18 cellular contexts compared by ENCODE assay signal in the genomic region with DNA sequence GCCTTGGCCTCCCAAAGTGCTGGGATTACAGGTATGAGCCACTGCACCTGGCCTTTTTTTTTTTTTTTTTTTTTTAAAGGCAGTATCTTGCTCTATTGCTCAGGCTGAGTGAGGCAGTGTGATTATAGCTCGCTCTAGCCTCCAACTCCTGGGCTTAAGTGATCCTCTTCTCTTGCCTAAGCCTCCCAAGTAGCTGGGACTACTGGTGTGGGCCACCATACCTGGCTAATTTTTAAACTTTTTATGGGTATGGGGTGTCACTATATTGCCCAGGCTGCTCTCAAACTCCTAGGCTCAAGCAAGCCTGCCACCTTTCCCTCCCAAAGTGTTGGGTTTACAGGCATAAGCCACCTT.
"Had no signal": no experiment of that assay in that cellular context is flagged by ENCODE, and none has a peak within 500 bp of the region (broad histone marks: within the 10 kb centered on the region; RNA-seq: fewer than 3 reads in every experiment).

No MANE protein-coding gene starts in this region.

- H3K36me3 ChIP-seq: breast epithelium, lower lobe of right lung, ovary, sigmoid colon, tibial artery, uterus had no signal

- H3K27me3 Mint-ChIP-seq: activated B cell treated with CpG ODN at 0.5 μM for 24 hours; activated CD4-positive, alpha-beta T cell treated with anti-CD3 and anti-CD28 coated beads, Interleukin-2, amount 10 ng/mL, durations not matched to agents 24 days and 14 days had no signal

- DNase-seq: activated B cell treated with CpG ODN at 0.5 μM for 24 hours; activated CD4-positive, alpha-beta T cell treated with anti-CD3 and anti-CD28 coated beads, Interleukin-2, amount 10 ng/mL, durations not matched to agents 24 days and 14 days; activated CD8-positive, alpha-beta memory T cell treated with anti-CD3 and anti-CD28 coated beads, Interleukin-2, amount 50 U/mL, for 48 hours; activated naive CD4-positive, alpha-beta T cell; anterior cingulate cortex; cerebellar nuclear complex; effector memory CD4-positive, alpha-beta T cell; foreskin melanocyte; lower lobe of right lung; midbrain; ovary; sigmoid colon; stimulated activated CD4-positive, alpha-beta T cell treated with anti-CD3 and anti-CD28 coated beads, Interleukin-1b, Interleukin-23, amount 100 ng/mL, for 48 hours; tibial artery; uterus had no signal

- H3K4me3 ChIP-seq: breast epithelium, lower lobe of right lung, ovary, sigmoid colon, tibial artery, uterus had no signal

- H3K27ac Mint-ChIP-seq: activated CD4-positive, alpha-beta T cell treated with anti-CD3 and anti-CD28 coated beads, Interleukin-2, amount 10 ng/mL, durations not matched to agents 24 days and 14 days; activated T-helper 1 cell treated with anti-CD3 and anti-CD28 coated beads, Interleukin-12 subunit alpha, Interleukin-12 subunit beta, Interleukin-2, Interleukin-4 antibody, amounts not matched to agents 30 ng/mL and 10 ng/mL and 1 ng/mL, durations not matched to agents 14 hours and 24 hours and 36 hours had no signal

- H3K27ac ChIP-seq: lower lobe of right lung, ovary, sigmoid colon, tibial artery, uterus had no signal

- ATAC-seq: lower lobe of right lung had no signal

- H3K27me3 ChIP-seq: breast epithelium, ovary, sigmoid colon, tibial artery, uterus had no signal

- H3K9me3 Mint-ChIP-seq: activated B cell treated with CpG ODN at 0.5 μM for 24 hours; activated CD4-positive, alpha-beta T cell treated with anti-CD3 and anti-CD28 coated beads, Interleukin-2, amount 10 ng/mL, durations not matched to agents 24 days and 14 days; activated T-helper 1 cell treated with anti-CD3 and anti-CD28 coated beads, Interleukin-12 subunit alpha, Interleukin-12 subunit beta, Interleukin-2, Interleukin-4 antibody, amounts not matched to agents 30 ng/mL and 10 ng/mL and 1 ng/mL, durations not matched to agents 14 hours and 24 hours and 36 hours had no signal

- H3K4me3 Mint-ChIP-seq: activated B cell treated with CpG ODN at 0.5 μM for 24 hours; activated CD4-positive, alpha-beta T cell treated with anti-CD3 and anti-CD28 coated beads, Interleukin-2, amount 10 ng/mL, durations not matched to agents 24 days and 14 days; activated T-helper 1 cell treated with anti-CD3 and anti-CD28 coated beads, Interleukin-12 subunit alpha, Interleukin-12 subunit beta, Interleukin-2, Interleukin-4 antibody, amounts not matched to agents 30 ng/mL and 10 ng/mL and 1 ng/mL, durations not matched to agents 14 hours and 24 hours and 36 hours; neural crest cell had no signal

- H3K9me3 ChIP-seq: breast epithelium, lower lobe of right lung, ovary, sigmoid colon, tibial artery, uterus had no signal
